28 cellular contexts compared by ENCODE assay signal in the genomic region with DNA sequence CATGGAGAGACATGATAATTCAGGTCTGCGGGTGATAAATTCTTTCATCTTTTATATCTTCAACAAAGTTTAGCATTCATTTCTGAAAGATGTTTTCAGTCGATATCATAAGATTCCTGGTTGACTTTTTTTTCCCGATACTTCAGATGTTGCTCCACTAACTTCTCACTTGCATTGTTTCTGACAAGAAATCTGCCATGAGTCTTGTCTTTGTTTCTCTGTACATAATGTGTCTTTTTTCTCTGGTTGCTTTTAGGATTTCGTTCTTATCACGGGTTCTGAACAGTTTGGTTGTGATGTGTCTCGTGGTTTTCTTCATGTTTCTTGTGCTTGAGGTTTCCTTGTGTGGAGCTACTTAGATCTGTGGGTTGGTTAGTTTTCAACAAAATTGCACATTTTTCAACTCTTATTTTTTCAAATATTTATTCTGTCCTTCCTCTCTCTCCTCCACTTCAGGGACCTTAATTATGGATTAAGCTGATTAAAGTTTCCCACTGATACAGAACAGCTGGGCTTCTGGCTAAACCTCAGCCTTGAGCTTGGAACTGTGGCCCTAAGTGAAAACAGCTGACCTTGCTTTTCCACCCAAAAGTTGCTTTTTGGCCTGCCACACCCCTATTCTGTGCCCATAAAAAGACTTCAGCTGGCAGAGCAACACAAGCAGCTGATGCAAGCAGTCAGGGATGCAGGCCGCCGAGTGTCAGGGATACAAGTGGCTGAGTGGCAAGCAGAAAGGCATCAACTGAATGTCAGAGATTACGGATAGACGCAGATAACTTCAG.
DNase-seq lines count a peak whose midpoint lies in the region; ATAC-seq and TF ChIP-seq lines count a peak whose summit lies in the region.
"Had no signal": no experiment of that assay in that cellular context is flagged by ENCODE, and none has a peak within 500 bp of the region (broad histone marks: within the 10 kb centered on the region; RNA-seq: fewer than 3 reads in every experiment).

No MANE protein-coding gene starts in this region.

- H3K4me3 ChIP-seq in adipocyte (ENCODE audit: low read length) (peak overlapping the region; percentile 8), PC-9 (no peak overlapping the region)
- H3K4me3 ChIP-seq: GM23338, smooth muscle cell, testis had no signal

- no peaks in the 10 kb centered on the region for H3F3A ChIP-seq in PC-9 (ENCODE audit: insufficient read depth, low read depth)

- H3K9me3 ChIP-seq in adipocyte (ENCODE audit: control insufficient read depth, low read length) (peaks cover 9% of the 10 kb centered on the region), PC-9 (ENCODE audit: insufficient read depth, low read depth) (no peaks in the 10 kb centered on the region)
- H3K9me3 ChIP-seq: testis had no signal

- POLR2A ChIA-PET in PC-9 (lab: Charles Lee; ENCODE audit: unreplicated experiment), result no interaction called here

- no peaks in the 10 kb centered on the region for H3K9me2 ChIP-seq in PC-9 (ENCODE audit: insufficient read depth)

- no peaks in the 10 kb centered on the region for H3K27me3 ChIP-seq in adipocyte (replicated peaks; ENCODE audit: control insufficient read depth, insufficient read depth, low read length)
- H3K27me3 ChIP-seq in PC-9 (ENCODE audit: insufficient read depth, low read depth), result no peaks in the 10 kb centered on the region
- H3K27me3 ChIP-seq: testis had no signal

- CTCF ChIA-PET in PC-9 (lab: Charles Lee), result no interaction called here

- H3K4me1 ChIP-seq in adipocyte (ENCODE audit: control insufficient read depth, insufficient read depth, low read length) (peaks cover 42% of the 10 kb centered on the region), PC-9 (replicated peaks; ENCODE audit: insufficient read depth) (no peaks in the 10 kb centered on the region)
- H3K4me1 ChIP-seq: testis had no signal

- H4K20me1 ChIP-seq in PC-9 (ENCODE audit: insufficient read depth), result no peaks in the 10 kb centered on the region

- no TSS peak for BruUV-seq in PC-9 (replicated peaks; lab: Mats Ljungman, UMichigan)

- H3K9ac ChIP-seq in adipocyte (ENCODE audit: low read length), result no peak overlapping the region

- H3K27ac ChIP-seq in PC-9, result no peak overlapping the region
- H3K27ac ChIP-seq: testis, VCaP had no signal

- TF ChIP-seq CTCF in PC-9 (conservative IDR thresholded peaks at IDR 0.05), result no peak

- no peaks in the 10 kb centered on the region for H3K79me2 ChIP-seq in PC-9 (ENCODE audit: low read depth)

- H2AFZ ChIP-seq in PC-9, result no peak overlapping the region
- H2AFZ ChIP-seq: GM23338 had no signal

- intact Hi-C loops in Right ventricle myocardium inferior (cut with DNase I), result no loop called here
- intact Hi-C loops in cardiac septum (cut with DNase I), result no loop called here
- intact Hi-C loops in left ventricle myocardium superior (cut with micrococcal nuclease), result no loop called here
- intact Hi-C loops in PC-9 (cut with micrococcal nuclease; ENCODE audit: unreplicated experiment), result no loop called here

- peak; percentile 82 for DNase-seq in Right ventricle myocardium inferior (ENCODE audit: missing footprints)
- no peak for DNase-seq in cardiac septum (ENCODE audit: low spot score)
- DNase-seq in adipocyte (ENCODE audit: low read depth), result no peak
- DNase-seq in left ventricle myocardium superior, result peak; percentile 57
- no peak for DNase-seq in NCI-H146 (lab: John Stamatoyannopoulos, UW)
- DNase-seq in PC-9, result no peak
- DNase-seq in AG08396 (ENCODE audit: low spot score), result no peak
- DNase-seq: activated CD4-positive, alpha-beta T cell treated with anti-CD3 and anti-CD28 coated beads, Interleukin-2, amount 10 ng/mL, durations not matched to agents 7 days and 5 days; activated gamma-delta T cell treated with Interleukin-2 at 50 U/mL for 16 hours; activated naive CD8-positive, alpha-beta T cell treated with anti-CD3 and anti-CD28 coated beads, Interleukin-2, amount 50 U/mL, for 24 hours; activated T-cell treated with anti-CD3 and anti-CD28 coated beads, Interleukin-2, amount 50 U/mL, for 4 hours; central memory CD4-positive, alpha-beta T cell; DMS 273 treated with DMSO at 0.1 percent for 48 hours; foreskin melanocyte; HFFc6; NCI-H1092; NCI-H1930; NCI-H526 treated with DMSO at 0.1 percent for 48 hours; nephron progenitor cell; SIG-M5; stimulated activated naive CD4-positive, alpha-beta T cell treated with Interleukin-2 at 50 U/mL for 16 hours; SW 1271; testis had no signal

- H3K4me2 ChIP-seq in PC-9, result no peak overlapping the region
- H3K4me2 ChIP-seq: GM23338, smooth muscle cell had no signal

- H3K36me3 ChIP-seq in adipocyte (ENCODE audit: control insufficient read depth, insufficient read depth, low read length, severe bottlenecking) (no peaks in the 10 kb centered on the region), PC-9 (ENCODE audit: low read depth) (no peaks in the 10 kb centered on the region)

- ATAC-seq in Right ventricle myocardium inferior (peak; percentile 78), left ventricle myocardium superior (peak; percentile 80), HG03565 (IDR thresholded peaks at IDR 0.05; ENCODE audit: unreplicated experiment) (no peak)
- ATAC-seq: activated naive CD8-positive, alpha-beta T cell treated with anti-CD3 and anti-CD28 coated beads, Interleukin-2, amount 50 U/mL, for 24 hours; activated T-cell treated with anti-CD3 and anti-CD28 coated beads, Interleukin-2, amount 50 U/mL, for 4 hours; GM23338; Panc1 had no signal

Comparison
In these comparisons a context has a peak if more than half of its experiments do, and no peak if none do; other contexts are left out.
1. DNase-seq: peak in Right ventricle myocardium inferior (single experiment) and left ventricle myocardium superior (single experiment); none in cardiac septum (single experiment), adipocyte (single experiment), NCI-H146 (single experiment), PC-9 (0 of 2) and AG08396 (single experiment).